Comparison of ENCODE assay signal across 17 cellular contexts in the genomic region with DNA sequence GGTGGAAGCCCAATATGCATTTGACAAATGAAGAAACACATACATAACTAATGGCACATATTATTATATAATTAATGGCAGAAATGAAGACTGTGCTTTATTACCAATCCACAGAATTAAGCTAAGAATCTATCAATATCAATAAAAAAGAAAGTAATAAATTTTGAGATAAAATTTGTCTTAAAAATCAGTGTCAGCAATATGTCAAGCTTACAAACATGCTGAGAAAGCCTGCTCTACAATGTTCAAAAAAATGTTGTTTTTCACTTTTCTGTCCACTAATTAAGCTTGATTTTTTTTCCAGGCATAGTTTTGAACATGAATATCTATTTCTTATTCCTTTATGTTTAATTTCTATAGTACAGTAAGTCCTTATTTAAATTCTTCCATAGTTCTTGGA.
A peak's percentile ranks its signal among the peaks of the same experiment; 100 is the strongest.
DNase-seq lines count a peak whose midpoint lies in the region; ATAC-seq, FAIRE-seq and TF ChIP-seq lines count a peak whose summit lies in the region.
"Had no signal": no experiment of that assay in that cellular context is flagged by ENCODE, and none has a peak within 500 bp of the region (broad histone marks: within the 10 kb centered on the region; RNA-seq: fewer than 3 reads in every experiment).

No MANE protein-coding gene starts in this region.

- H2BK5ac ChIP-seq in IMR-90 (ENCODE audit: low read depth, low read length, poor library complexity, severe bottlenecking): no peak overlapping the region

- no peak overlapping the region for H3K4me2 ChIP-seq in A549
- no peak overlapping the region for H3K4me2 ChIP-seq in IMR-90 (ENCODE audit: low read depth, low read length)
- H3K4me2 ChIP-seq: BLaER1 treated with 17β-estradiol and CSF1 and Interleukin-3, amounts not matched to agents 10 nM and 100 nM had no signal

- H2BK20ac ChIP-seq in IMR-90 (ENCODE audit: low read depth, low read length): no peak overlapping the region

- CTCF ChIA-PET in A549 (lab: Yijun Ruan, JAX) (no interaction called here), IMR-90 (lab: Yijun Ruan, JAX) (no interaction called here)

- no peak overlapping the region for H3K56ac ChIP-seq in IMR-90 (ENCODE audit: extremely low read depth, insufficient read depth, low read length)

- ATAC-seq in A549 (no peak), IMR-90 (ENCODE audit: low read depth) (no peak)
- ATAC-seq: CD8-positive, alpha-beta T cell had no signal

- H2AK5ac ChIP-seq in IMR-90 (ENCODE audit: low read depth, low read length): no peak overlapping the region

- H4K8ac ChIP-seq in IMR-90 (ENCODE audit: low read depth in 2 of 2, low read length in 2 of 2): no peak overlapping the region

- no peak for TF ChIP-seq CTCF in A549 (IDR thresholded peaks at IDR 0.05)
- no peak for TF ChIP-seq CTCF in IMR-90 (conservative IDR thresholded peaks at IDR 0.05; ENCODE audit: low read depth, low read length)

- H3K4ac ChIP-seq in IMR-90 (ENCODE audit: low read depth, low read length): no peak overlapping the region

- no peak overlapping the region for H2AK9ac ChIP-seq in IMR-90 (replicated peaks; ENCODE audit: low read depth, low read length, poor library complexity)

- no peaks in the 10 kb centered on the region for H3K79me1 ChIP-seq in IMR-90 (ENCODE audit: low read depth in 1 of 2, low read length in 2 of 2)

- no peak overlapping the region for H3K14ac ChIP-seq in IMR-90 (replicated peaks; ENCODE audit: low read depth, low read length)

- intact Hi-C loops in IMR-90 (cut with micrococcal nuclease): no loop called here

- no peak for TF ChIP-seq RAD21 in A549 (conservative IDR thresholded peaks at IDR 0.05 in 1 of 2, IDR thresholded peaks at IDR 0.05 in 1 of 2)
- TF ChIP-seq RAD21 in IMR-90 (IDR thresholded peaks at IDR 0.05; ENCODE audit: low read length): no peak

- no peaks in the 10 kb centered on the region for H3K36me3 ChIP-seq in IMR-90 (ENCODE audit: control insufficient read depth, insufficient read depth, low read length)
- H3K36me3 ChIP-seq: BLaER1 treated with 17β-estradiol and CSF1 and Interleukin-3, amounts not matched to agents 10 nM and 100 nM had no signal

- H2AFZ ChIP-seq in IMR-90 (replicated peaks; ENCODE audit: low read length, poor library complexity): no peak overlapping the region

- H3K27ac ChIP-seq in A549: no peak overlapping the region
- no peak overlapping the region for H3K27ac ChIP-seq in IMR-90 (ENCODE audit: insufficient read depth, low read length)
- H3K27ac ChIP-seq: BLaER1 treated with 17β-estradiol and CSF1 and Interleukin-3, amounts not matched to agents 10 nM and 100 nM; C4-2B had no signal

- H3K4me3 ChIP-seq in A549: no peak overlapping the region
- H3K4me3 ChIP-seq in IMR-90 (ENCODE audit: insufficient read depth, low read depth, low read length): no peak overlapping the region
- H3K4me3 ChIP-seq: BLaER1 treated with 17β-estradiol and CSF1 and Interleukin-3, amounts not matched to agents 10 nM and 100 nM had no signal

- H3K27me3 ChIP-seq in IMR-90 (ENCODE audit: control insufficient read depth, insufficient read depth, low read length): no peaks in the 10 kb centered on the region
- H3K27me3 ChIP-seq: BLaER1 treated with 17β-estradiol and CSF1 and Interleukin-3, amounts not matched to agents 10 nM and 100 nM had no signal

- H3K23ac ChIP-seq in IMR-90 (ENCODE audit: low read depth, low read length): no peak overlapping the region

- no peak for DNase-seq in A549 (ENCODE audit: low read depth in 1 of 2, low spot score in 1 of 2)
- no peak for DNase-seq in IMR-90
- no peak for DNase-seq in ecto neural progenitor cell (ENCODE audit: low spot score)
- no peak for DNase-seq in retina
- DNase-seq: 8988T; AML-193; Caco-2; Calu3; CD4-positive, alpha-beta T cell; CD8-positive, alpha-beta T cell; DMS79 treated with DMSO at 0.1 percent for 48 hours; GF-D8 had no signal

- no peak overlapping the region for H3K9ac ChIP-seq in IMR-90 (ENCODE audit: low read depth, low read length)
- H3K9ac ChIP-seq: BLaER1 treated with 17β-estradiol and CSF1 and Interleukin-3, amounts not matched to agents 10 nM and 100 nM had no signal

- H2BK120ac ChIP-seq in IMR-90 (ENCODE audit: low read depth, low read length): no peak overlapping the region

- TF ChIP-seq POLR2A in A549 (IDR thresholded peaks at IDR 0.05; ENCODE audit: low read length) (no peak), IMR-90 (IDR thresholded peaks at IDR 0.05; ENCODE audit: low read depth, low read length) (no peak)

- H3K9me3 ChIP-seq in A549 (no peaks in the 10 kb centered on the region), IMR-90 (ENCODE audit: control insufficient read depth, insufficient read depth, low read length) (no peaks in the 10 kb centered on the region)
- H3K9me3 ChIP-seq: BLaER1 treated with 17β-estradiol and CSF1 and Interleukin-3, amounts not matched to agents 10 nM and 100 nM; Caco-2 had no signal

- H3K9me1 ChIP-seq in IMR-90 (ENCODE audit: insufficient read depth, low read length): no peaks in the 10 kb centered on the region

- no peak overlapping the region for H3K18ac ChIP-seq in IMR-90 (ENCODE audit: low read depth, low read length)

- FAIRE-seq in A549 (lab: Jason Lieb, UNC) (no peak), islet of Langerhans (lab: Jason Lieb, UNC) (peak; percentile 17)
- FAIRE-seq: D721Med, GM12891 had no signal

- H4K91ac ChIP-seq in IMR-90 (ENCODE audit: insufficient read depth, low read depth, low read length): no peak overlapping the region

- no peak for TF ChIP-seq EP300 in A549 (IDR thresholded peaks at IDR 0.05)

- dilution Hi-C loops in IMR-90 (cut with HindIII; ENCODE audit: low sequenced_read_pairs, unreplicated experiment): no loop called here

- no peaks in the 10 kb centered on the region for H4K20me1 ChIP-seq in IMR-90 (ENCODE audit: insufficient read depth, low read length)
- H4K20me1 ChIP-seq: BLaER1 treated with 17β-estradiol and CSF1 and Interleukin-3, amounts not matched to agents 10 nM and 100 nM had no signal

- no peak overlapping the region for H2BK15ac ChIP-seq in IMR-90 (ENCODE audit: low read depth, low read length)

- POLR2A ChIA-PET in A549 (lab: Yijun Ruan, JAX): no interaction called here
- POLR2A ChIA-PET in IMR-90 (lab: Charles Lee; ENCODE audit: unreplicated experiment): no interaction called here

- no peak overlapping the region for H4K5ac ChIP-seq in IMR-90 (ENCODE audit: low read depth, low read length)

- no TSS peak for BruUV-seq in IMR-90 (replicated peaks; lab: Mats Ljungman, UMichigan)

- no peaks in the 10 kb centered on the region for H3K4me1 ChIP-seq in A549
- H3K4me1 ChIP-seq in IMR-90 (ENCODE audit: control insufficient read depth, insufficient read depth, low read length): no peaks in the 10 kb centered on the region
- H3K4me1 ChIP-seq: BLaER1 treated with 17β-estradiol and CSF1 and Interleukin-3, amounts not matched to agents 10 nM and 100 nM; Caco-2 had no signal

- in situ Hi-C loops in IMR-90 (cut with MboI; ENCODE audit: low sequenced_read_pairs): no loop called here

TF ChIP-seq in A549, 52 proteins besides CTCF, POLR2A, EP300 and RAD21 (continues in another document):
- TF ChIP-seq TP53 (CRISPR knock-in tag; IDR thresholded peaks at IDR 0.05) (no peak), NFE2L2 (conservative IDR thresholded peaks at IDR 0.05; ENCODE audit: low read length) (no peak), MYC (IDR thresholded peaks at IDR 0.05; ENCODE audit: borderline replicate concordance, low read length) (no peak), MAFK (IDR thresholded peaks at IDR 0.05; ENCODE audit: partially characterized antibody) (peak; percentile 24)
- TF ChIP-seq, protein P1, sequence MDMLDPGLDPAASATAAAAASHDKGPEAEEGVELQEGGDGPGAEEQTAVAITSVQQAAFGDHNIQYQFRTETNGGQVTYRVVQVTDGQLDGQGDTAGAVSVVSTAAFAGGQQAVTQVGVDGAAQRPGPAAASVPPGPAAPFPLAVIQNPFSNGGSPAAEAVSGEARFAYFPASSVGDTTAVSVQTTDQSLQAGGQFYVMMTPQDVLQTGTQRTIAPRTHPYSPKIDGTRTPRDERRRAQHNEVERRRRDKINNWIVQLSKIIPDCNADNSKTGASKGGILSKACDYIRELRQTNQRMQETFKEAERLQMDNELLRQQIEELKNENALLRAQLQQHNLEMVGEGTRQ (IDR thresholded peaks at IDR 0.05): no peak

TF ChIP-seq in IMR-90, 13 proteins besides CTCF, POLR2A, EP300 and RAD21:
- no peak for TF ChIP-seq RCOR1 (IDR thresholded peaks at IDR 0.05; ENCODE audit: insufficient replicate concordance, low read length)
- peak; percentile 31; the same call in 1 of the 2 replicates for TF ChIP-seq MAFK (IDR thresholded peaks at IDR 0.05; ENCODE audit: low read depth, low read length)
